In the genomic region with DNA sequence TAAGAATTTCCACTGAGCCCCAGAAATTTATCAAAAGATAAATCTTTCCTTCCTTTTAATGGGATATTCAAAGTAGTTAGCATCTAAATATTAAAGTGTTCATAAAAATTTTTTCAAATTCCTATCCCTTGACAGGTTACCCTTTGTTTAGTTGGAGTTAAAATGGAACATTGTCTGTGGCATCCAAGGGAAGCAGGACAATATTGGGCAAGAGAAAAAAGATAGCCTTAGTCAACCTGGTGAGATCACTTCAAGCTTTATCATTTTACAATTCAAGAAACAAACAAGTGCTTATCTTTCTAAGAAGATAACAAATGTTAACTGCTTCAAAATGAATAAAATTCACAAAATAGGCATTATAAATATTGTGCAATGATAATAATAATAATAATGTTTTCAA, we compare ENCODE assay signal across 2 cellular contexts.
TF ChIP-seq lines count a peak whose summit lies in the region.

No MANE protein-coding gene starts in this region.

TF ChIP-seq in HCT116, 20 proteins besides CTCF, POLR2A, EP300 and RAD21:
- TF ChIP-seq, protein P1, sequence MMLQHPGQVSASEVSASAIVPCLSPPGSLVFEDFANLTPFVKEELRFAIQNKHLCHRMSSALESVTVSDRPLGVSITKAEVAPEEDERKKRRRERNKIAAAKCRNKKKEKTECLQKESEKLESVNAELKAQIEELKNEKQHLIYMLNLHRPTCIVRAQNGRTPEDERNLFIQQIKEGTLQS (IDR thresholded peaks at IDR 0.05) = no peak

TF ChIP-seq in K562, 482 proteins besides CTCF, POLR2A, EP300 and RAD21:
- TF ChIP-seq, protein P2, sequence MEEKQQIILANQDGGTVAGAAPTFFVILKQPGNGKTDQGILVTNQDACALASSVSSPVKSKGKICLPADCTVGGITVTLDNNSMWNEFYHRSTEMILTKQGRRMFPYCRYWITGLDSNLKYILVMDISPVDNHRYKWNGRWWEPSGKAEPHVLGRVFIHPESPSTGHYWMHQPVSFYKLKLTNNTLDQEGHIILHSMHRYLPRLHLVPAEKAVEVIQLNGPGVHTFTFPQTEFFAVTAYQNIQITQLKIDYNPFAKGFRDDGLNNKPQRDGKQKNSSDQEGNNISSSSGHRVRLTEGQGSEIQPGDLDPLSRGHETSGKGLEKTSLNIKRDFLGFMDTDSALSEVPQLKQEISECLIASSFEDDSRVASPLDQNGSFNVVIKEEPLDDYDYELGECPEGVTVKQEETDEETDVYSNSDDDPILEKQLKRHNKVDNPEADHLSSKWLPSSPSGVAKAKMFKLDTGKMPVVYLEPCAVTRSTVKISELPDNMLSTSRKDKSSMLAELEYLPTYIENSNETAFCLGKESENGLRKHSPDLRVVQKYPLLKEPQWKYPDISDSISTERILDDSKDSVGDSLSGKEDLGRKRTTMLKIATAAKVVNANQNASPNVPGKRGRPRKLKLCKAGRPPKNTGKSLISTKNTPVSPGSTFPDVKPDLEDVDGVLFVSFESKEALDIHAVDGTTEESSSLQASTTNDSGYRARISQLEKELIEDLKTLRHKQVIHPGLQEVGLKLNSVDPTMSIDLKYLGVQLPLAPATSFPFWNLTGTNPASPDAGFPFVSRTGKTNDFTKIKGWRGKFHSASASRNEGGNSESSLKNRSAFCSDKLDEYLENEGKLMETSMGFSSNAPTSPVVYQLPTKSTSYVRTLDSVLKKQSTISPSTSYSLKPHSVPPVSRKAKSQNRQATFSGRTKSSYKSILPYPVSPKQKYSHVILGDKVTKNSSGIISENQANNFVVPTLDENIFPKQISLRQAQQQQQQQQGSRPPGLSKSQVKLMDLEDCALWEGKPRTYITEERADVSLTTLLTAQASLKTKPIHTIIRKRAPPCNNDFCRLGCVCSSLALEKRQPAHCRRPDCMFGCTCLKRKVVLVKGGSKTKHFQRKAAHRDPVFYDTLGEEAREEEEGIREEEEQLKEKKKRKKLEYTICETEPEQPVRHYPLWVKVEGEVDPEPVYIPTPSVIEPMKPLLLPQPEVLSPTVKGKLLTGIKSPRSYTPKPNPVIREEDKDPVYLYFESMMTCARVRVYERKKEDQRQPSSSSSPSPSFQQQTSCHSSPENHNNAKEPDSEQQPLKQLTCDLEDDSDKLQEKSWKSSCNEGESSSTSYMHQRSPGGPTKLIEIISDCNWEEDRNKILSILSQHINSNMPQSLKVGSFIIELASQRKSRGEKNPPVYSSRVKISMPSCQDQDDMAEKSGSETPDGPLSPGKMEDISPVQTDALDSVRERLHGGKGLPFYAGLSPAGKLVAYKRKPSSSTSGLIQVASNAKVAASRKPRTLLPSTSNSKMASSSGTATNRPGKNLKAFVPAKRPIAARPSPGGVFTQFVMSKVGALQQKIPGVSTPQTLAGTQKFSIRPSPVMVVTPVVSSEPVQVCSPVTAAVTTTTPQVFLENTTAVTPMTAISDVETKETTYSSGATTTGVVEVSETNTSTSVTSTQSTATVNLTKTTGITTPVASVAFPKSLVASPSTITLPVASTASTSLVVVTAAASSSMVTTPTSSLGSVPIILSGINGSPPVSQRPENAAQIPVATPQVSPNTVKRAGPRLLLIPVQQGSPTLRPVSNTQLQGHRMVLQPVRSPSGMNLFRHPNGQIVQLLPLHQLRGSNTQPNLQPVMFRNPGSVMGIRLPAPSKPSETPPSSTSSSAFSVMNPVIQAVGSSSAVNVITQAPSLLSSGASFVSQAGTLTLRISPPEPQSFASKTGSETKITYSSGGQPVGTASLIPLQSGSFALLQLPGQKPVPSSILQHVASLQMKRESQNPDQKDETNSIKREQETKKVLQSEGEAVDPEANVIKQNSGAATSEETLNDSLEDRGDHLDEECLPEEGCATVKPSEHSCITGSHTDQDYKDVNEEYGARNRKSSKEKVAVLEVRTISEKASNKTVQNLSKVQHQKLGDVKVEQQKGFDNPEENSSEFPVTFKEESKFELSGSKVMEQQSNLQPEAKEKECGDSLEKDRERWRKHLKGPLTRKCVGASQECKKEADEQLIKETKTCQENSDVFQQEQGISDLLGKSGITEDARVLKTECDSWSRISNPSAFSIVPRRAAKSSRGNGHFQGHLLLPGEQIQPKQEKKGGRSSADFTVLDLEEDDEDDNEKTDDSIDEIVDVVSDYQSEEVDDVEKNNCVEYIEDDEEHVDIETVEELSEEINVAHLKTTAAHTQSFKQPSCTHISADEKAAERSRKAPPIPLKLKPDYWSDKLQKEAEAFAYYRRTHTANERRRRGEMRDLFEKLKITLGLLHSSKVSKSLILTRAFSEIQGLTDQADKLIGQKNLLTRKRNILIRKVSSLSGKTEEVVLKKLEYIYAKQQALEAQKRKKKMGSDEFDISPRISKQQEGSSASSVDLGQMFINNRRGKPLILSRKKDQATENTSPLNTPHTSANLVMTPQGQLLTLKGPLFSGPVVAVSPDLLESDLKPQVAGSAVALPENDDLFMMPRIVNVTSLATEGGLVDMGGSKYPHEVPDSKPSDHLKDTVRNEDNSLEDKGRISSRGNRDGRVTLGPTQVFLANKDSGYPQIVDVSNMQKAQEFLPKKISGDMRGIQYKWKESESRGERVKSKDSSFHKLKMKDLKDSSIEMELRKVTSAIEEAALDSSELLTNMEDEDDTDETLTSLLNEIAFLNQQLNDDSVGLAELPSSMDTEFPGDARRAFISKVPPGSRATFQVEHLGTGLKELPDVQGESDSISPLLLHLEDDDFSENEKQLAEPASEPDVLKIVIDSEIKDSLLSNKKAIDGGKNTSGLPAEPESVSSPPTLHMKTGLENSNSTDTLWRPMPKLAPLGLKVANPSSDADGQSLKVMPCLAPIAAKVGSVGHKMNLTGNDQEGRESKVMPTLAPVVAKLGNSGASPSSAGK (IDR thresholded peaks at IDR 0.05) = no peak
- no peak for TF ChIP-seq NCOA2 (IDR thresholded peaks at IDR 0.05; ENCODE audit: partially characterized antibody in 2 of 2)
- TF ChIP-seq CEBPG (CRISPR knock-in tag; IDR thresholded peaks at IDR 0.05) = no peak
- TF ChIP-seq CEBPG (tag; conservative IDR thresholded peaks at IDR 0.05 in 1 of 2, IDR thresholded peaks at IDR 0.05 in 1 of 2) = peak in 1 of 2 experiments; percentile 25; a peak in 1 of 4 replicates
- TF ChIP-seq BDP1 (IDR thresholded peaks at IDR 0.05; ENCODE audit: insufficient read depth, insufficient read length) = no peak
- no peak for TF ChIP-seq ZNF174 (CRISPR knock-in tag; IDR thresholded peaks at IDR 0.05)
- TF ChIP-seq CBX3 (IDR thresholded peaks at IDR 0.05; ENCODE audit: borderline replicate concordance in 1 of 2, low read length in 2 of 2) = no peak
- peak; percentile 40 for TF ChIP-seq CEBPB (tag; IDR thresholded peaks at IDR 0.05)
- TF ChIP-seq, protein P3, sequence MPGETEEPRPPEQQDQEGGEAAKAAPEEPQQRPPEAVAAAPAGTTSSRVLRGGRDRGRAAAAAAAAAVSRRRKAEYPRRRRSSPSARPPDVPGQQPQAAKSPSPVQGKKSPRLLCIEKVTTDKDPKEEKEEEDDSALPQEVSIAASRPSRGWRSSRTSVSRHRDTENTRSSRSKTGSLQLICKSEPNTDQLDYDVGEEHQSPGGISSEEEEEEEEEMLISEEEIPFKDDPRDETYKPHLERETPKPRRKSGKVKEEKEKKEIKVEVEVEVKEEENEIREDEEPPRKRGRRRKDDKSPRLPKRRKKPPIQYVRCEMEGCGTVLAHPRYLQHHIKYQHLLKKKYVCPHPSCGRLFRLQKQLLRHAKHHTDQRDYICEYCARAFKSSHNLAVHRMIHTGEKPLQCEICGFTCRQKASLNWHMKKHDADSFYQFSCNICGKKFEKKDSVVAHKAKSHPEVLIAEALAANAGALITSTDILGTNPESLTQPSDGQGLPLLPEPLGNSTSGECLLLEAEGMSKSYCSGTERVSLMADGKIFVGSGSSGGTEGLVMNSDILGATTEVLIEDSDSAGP (CRISPR knock-in tag; IDR thresholded peaks at IDR 0.05) = no peak
- no peak for TF ChIP-seq RBM17 (IDR thresholded peaks at IDR 0.05; ENCODE audit: borderline replicate concordance, low read depth, low read length)
TF ChIP-seq in K562: peak in this region for 2.
